ENCODE assay signal across 8 cellular contexts in the genomic region with DNA sequence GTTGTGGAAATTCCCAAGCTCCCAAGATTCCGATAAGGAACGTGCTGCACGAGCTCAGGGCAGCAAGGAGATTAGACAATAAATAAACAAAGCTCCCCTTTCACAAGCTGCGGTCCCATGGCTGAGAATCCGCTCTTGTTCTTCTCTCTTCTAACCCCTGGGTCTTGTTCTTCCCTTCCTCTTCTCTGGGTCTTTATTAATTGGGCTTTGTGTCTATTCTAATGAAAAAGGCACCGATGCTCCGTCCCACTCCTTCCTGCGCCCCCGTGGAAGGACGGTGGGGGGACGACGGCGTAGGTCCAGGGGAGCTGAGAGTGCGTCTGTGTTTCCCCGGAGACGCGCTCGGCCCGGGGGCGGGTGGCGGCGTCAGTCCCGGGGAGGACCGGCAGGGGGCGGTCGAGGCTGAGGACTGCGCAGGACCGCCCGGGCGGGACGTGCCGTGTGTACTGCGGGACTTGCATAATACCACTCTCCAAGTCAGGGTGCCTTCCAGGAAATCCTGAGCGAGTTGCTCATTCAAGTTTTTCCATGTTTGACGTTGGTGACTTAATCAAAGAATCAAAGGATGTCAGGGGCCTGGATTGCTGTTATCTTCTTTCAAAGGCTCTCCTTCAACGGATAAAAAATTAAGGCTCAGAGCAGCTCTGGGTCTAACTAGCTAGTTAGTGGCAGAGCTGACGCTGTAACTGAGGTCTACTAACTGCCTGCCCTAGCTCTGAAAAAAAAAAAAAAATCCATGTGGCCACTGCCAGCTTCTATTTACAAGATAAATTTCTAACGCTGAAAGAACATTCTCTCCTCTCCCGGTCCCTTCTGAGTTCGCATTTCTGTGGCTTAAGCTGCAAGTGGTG.
DNase-seq lines count a peak whose midpoint lies in the region; ATAC-seq and TF ChIP-seq lines count a peak whose summit lies in the region.

No MANE protein-coding gene starts in this region.

- H3K27me3 ChIP-seq in WERI-Rb-1 (ENCODE audit: insufficient read depth, low read depth, severe bottlenecking) (peaks cover 33% of the 10 kb centered on the region), mammary epithelial cell (ENCODE audit: insufficient read depth, low read length) (no peaks in the 10 kb centered on the region), smooth muscle cell (ENCODE audit: low read depth) (no peaks in the 10 kb centered on the region)

- peak overlapping the region; percentile 42 for H3K4me3 ChIP-seq in NB4 (ENCODE audit: low read depth, low read length)
- peak overlapping the region; percentile 30 for H3K4me3 ChIP-seq in WERI-Rb-1 (ENCODE audit: low read depth, low read length)
- H3K4me3 ChIP-seq in mammary epithelial cell (replicated peaks in 1 of 3; ENCODE audit: insufficient read depth in 1 of 3, low read depth in 2 of 3, low read length in 3 of 3): peak overlapping the region in 2 of 3 experiments; percentile 27 to 39
- peak overlapping the region; percentile 61 for H3K4me3 ChIP-seq in smooth muscle cell

- in situ Hi-C loops in mammary epithelial cell (cut with MboI; ENCODE audit: low sequenced_read_pairs in 2 of 2): no loop called here

- no peaks in the 10 kb centered on the region for H3F3A ChIP-seq in smooth muscle cell (ENCODE audit: low read depth)

- TF ChIP-seq CTCF in GM12874 (IDR thresholded peaks at IDR 0.05; ENCODE audit: insufficient read depth, low read depth, low read length): peak; percentile 96
- TF ChIP-seq CTCF in NB4 (IDR thresholded peaks at IDR 0.05; ENCODE audit: low read depth, low read length): peak; percentile 76
- peak; percentile 95 for TF ChIP-seq CTCF in WERI-Rb-1 (IDR thresholded peaks at IDR 0.05; ENCODE audit: low read depth, low read length)
- peak; percentile 67 to 93 for TF ChIP-seq CTCF in mammary epithelial cell (conservative IDR thresholded peaks at IDR 0.05 in 1 of 2, IDR thresholded peaks at IDR 0.05 in 1 of 2; ENCODE audit: extremely low read depth in 1 of 2, insufficient read depth in 1 of 2, low read depth in 1 of 2, low read length in 2 of 2)
- peak; percentile 94 for TF ChIP-seq CTCF in smooth muscle cell (IDR thresholded peaks at IDR 0.05; ENCODE audit: borderline replicate concordance, insufficient read depth, poor library complexity, severe bottlenecking)

- H4K20me1 ChIP-seq in mammary epithelial cell (ENCODE audit: insufficient read depth, low read length) (no peaks in the 10 kb centered on the region), smooth muscle cell (ENCODE audit: low read depth) (no peaks in the 10 kb centered on the region)

- H3K9ac ChIP-seq in mammary epithelial cell (ENCODE audit: insufficient read depth, low read length) (no peak overlapping the region), smooth muscle cell (ENCODE audit: low read depth) (peak overlapping the region; percentile 80)

- TF ChIP-seq POLR2A in NB4 (IDR thresholded peaks at IDR 0.05; ENCODE audit: extremely low read depth, insufficient read length): no peak

- H3K36me3 ChIP-seq in WERI-Rb-1 (no peaks in the 10 kb centered on the region), mammary epithelial cell (ENCODE audit: insufficient read depth, low read length) (no peaks in the 10 kb centered on the region), smooth muscle cell (ENCODE audit: low read depth) (no peaks in the 10 kb centered on the region)

- H3K79me2 ChIP-seq in mammary epithelial cell (ENCODE audit: insufficient read depth, low read length) (no peaks in the 10 kb centered on the region), smooth muscle cell (ENCODE audit: low read depth) (no peaks in the 10 kb centered on the region)

- intact Hi-C loops in mammary epithelial cell (cut with micrococcal nuclease): loop anchor here (1.0 to 2.0 kb wide), 7 partner anchors 45 to 490 kb away; no protein-coding TSS in a partner anchor

- H3K4me2 ChIP-seq in mammary epithelial cell (ENCODE audit: insufficient read depth, low read depth, low read length) (peak overlapping the region; percentile 65), smooth muscle cell (peak overlapping the region; percentile 83)

- no peak overlapping the region for H3K27ac ChIP-seq in WERI-Rb-1
- H3K27ac ChIP-seq in mammary epithelial cell (ENCODE audit: insufficient read depth, low read depth, low read length): peak overlapping the region; percentile 47
- peak overlapping the region; percentile 65 for H3K27ac ChIP-seq in smooth muscle cell (ENCODE audit: low read depth)

- ATAC-seq in HG02588 (IDR thresholded peaks at IDR 0.05; ENCODE audit: unreplicated experiment): peak; percentile 98

- H2AFZ ChIP-seq in mammary epithelial cell (ENCODE audit: low read depth, low read length) (peak overlapping the region; percentile 71), smooth muscle cell (ENCODE audit: low read depth) (peak overlapping the region; percentile 78)

- H3K9me3 ChIP-seq in WERI-Rb-1 (ENCODE audit: severe bottlenecking) (peaks cover 3% of the 10 kb centered on the region), mammary epithelial cell (replicated peaks; ENCODE audit: insufficient read depth, low read length) (no peaks in the 10 kb centered on the region), smooth muscle cell (replicated peaks; ENCODE audit: low read depth) (peaks cover 3% of the 10 kb centered on the region)

- no TSS peak for BruUV-seq in mammary epithelial cell (replicated peaks; lab: Mats Ljungman, UMichigan)

- peaks cover 5% of the 10 kb centered on the region for H3K4me1 ChIP-seq in mammary epithelial cell (ENCODE audit: insufficient read depth, low read length)
- H3K4me1 ChIP-seq in smooth muscle cell (ENCODE audit: low read depth): peaks cover 15% of the 10 kb centered on the region

- peak; percentile 83 for DNase-seq in NB4 (ENCODE audit: low read depth)
- peak; percentile 67 for DNase-seq in WERI-Rb-1
- peak; percentile 83 for DNase-seq in mammary epithelial cell
- peak; percentile 83 for DNase-seq in inferior parietal cortex (ENCODE audit: extremely low spot score)
- DNase-seq in smooth muscle cell (lab: John Stamatoyannopoulos, UW; ENCODE audit: unreplicated experiment): peak; percentile 89
- no peak for DNase-seq in COLO668 (lab: John Stamatoyannopoulos, UW; ENCODE audit: unreplicated experiment)

- CTCF ChIA-PET in mammary epithelial cell (lab: Charles Lee; ENCODE audit: low non-redundant PET): interaction anchor here (0.5 to 2.1 kb wide), 8 partner anchors 46 to 482 kb away, joined by 3 to 85 read pairs (median 6); no protein-coding TSS in a partner anchor

- WGBS in mammary epithelial cell (ENCODE audit: low coverage, missing lambda C conversion rate): 6% methylated on average over 17 of the region's 40 CpGs
- WGBS in smooth muscle cell (ENCODE audit: low lambda C conversion rate): 3% methylated on average over 37 of the region's 40 CpGs

- dilution Hi-C loops in mammary epithelial cell (cut with HindIII; ENCODE audit: low sequenced_read_pairs): loop anchor here (25.0 kb wide), 1 partner anchor 216 kb away; no protein-coding TSS in a partner anchor
